Comparison of ENCODE assay signal across 8 cellular contexts in the genomic region with DNA sequence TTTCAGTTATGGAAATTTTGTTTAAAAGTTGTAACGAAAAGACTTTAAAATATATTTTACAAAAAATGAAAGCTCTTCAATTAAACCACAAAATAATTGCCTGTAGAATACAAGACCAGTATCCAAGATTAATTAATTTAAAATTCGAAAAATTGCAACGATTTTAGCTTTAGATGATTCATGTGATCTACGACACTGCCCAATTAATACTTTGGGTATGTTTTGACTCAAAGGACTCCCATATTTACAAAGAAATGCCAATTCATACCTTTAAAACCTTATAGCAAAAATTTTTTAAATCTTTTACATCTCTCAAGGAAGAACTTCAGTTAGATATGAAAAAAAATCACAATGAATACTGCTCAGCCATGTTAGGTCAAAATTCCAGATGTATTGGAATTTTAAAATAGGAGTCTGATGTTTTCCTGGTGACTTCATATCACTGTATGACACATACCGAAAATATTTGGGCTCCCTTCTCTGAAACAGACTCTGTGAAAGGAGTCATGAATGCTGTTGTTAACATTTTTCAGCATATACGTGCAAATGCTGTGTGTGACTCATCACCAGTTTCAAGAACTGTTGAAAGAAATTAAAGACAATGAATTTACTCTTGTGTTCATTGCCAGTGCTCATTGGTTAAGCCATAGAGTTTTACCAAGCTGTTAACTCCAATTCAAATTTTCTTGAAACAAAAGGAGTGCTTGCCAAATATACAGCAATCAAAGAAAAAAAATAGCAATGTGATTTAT. TPM values are rescaled to one million over a fixed set of nuclear protein-coding genes. Genes with fewer than 3 reads are reported as not detected.
DNase-seq lines count a peak whose midpoint lies in the region; ATAC-seq lines count a peak whose summit lies in the region.

No MANE protein-coding gene starts in this region.

- H3K4me3 ChIP-seq in BLaER1 treated with 17β-estradiol and CSF1 and Interleukin-3, amounts not matched to agents 10 nM and 100 nM: no peak overlapping the region

- H3K9ac ChIP-seq in BLaER1 treated with 17β-estradiol and CSF1 and Interleukin-3, amounts not matched to agents 10 nM and 100 nM: peak overlapping the region in 1 of 11 experiments; percentile 19; a peak in 1 of 22 replicates

- ATAC-seq in GM21515 (IDR thresholded peaks at IDR 0.05; ENCODE audit: unreplicated experiment) (peak; percentile 94), GM21381 (IDR thresholded peaks at IDR 0.05; ENCODE audit: unreplicated experiment) (no peak)

- no peaks in the 10 kb centered on the region for H3K27me3 ChIP-seq in BLaER1 treated with 17β-estradiol and CSF1 and Interleukin-3, amounts not matched to agents 10 nM and 100 nM

- peaks cover 0 to 56% (median 15%) of the 10 kb centered on the region in 10 experiments; a peak in 14 of 20 replicates for H3K4me1 ChIP-seq in BLaER1 treated with 17β-estradiol and CSF1 and Interleukin-3, amounts not matched to agents 10 nM and 100 nM

- no peaks in the 10 kb centered on the region for H4K20me1 ChIP-seq in BLaER1 treated with 17β-estradiol and CSF1 and Interleukin-3, amounts not matched to agents 10 nM and 100 nM

- 0 out of 22 replicates have a peak, but pooled peaks cover 0 to 4% (median 0%) of the 10 kb centered on the region in 11 experiments for H3K9me3 ChIP-seq in BLaER1 treated with 17β-estradiol and CSF1 and Interleukin-3, amounts not matched to agents 10 nM and 100 nM (replicated peaks in 1 of 11)

- H3K4me2 ChIP-seq in BLaER1 treated with 17β-estradiol and CSF1 and Interleukin-3, amounts not matched to agents 10 nM and 100 nM: peak overlapping the region in 4 of 11 experiments; percentile 24 to 67 (median 41); a peak in 6 of 22 replicates

- peak; percentile 51 for DNase-seq in NCI-H446 treated with DMSO at 0.1 percent for 48 hours (lab: John Stamatoyannopoulos, UW)
- DNase-seq in dermis microvascular lymphatic vessel endothelial cell (ENCODE audit: low read depth in 2 of 2): peak; percentile 92 to 95
- DNase-seq in pulmonary artery endothelial cell (ENCODE audit: low read depth, low spot score): peak; percentile 85
- DNase-seq in NCI-H345 (lab: John Stamatoyannopoulos, UW): no peak
- DNase-seq in pons (ENCODE audit: low spot score): no peak

- H3K27ac ChIP-seq in BLaER1 treated with 17β-estradiol and CSF1 and Interleukin-3, amounts not matched to agents 10 nM and 100 nM: peak overlapping the region in 6 of 11 experiments; percentile 13 to 63 (median 46); a peak in 9 of 22 replicates

- no peaks in the 10 kb centered on the region for H3K36me3 ChIP-seq in BLaER1 treated with 17β-estradiol and CSF1 and Interleukin-3, amounts not matched to agents 10 nM and 100 nM

RNA-seq across cellular contexts. Expression of a gene that starts 13.8 kb away (rescaled TPM):
- total RNA-seq in dermis microvascular lymphatic vessel endothelial cell (117 and 181 TPM in 2 replicates), pulmonary artery endothelial cell (251 and 252 TPM in 2 replicates)

Comparison
In these comparisons a context has a peak if more than half of its experiments do, and no peak if none do; other contexts are left out.
1. DNase-seq: peak in NCI-H446 treated with DMSO at 0.1 percent for 48 hours (single experiment), dermis microvascular lymphatic vessel endothelial cell (2 of 2) and pulmonary artery endothelial cell (single experiment); none in NCI-H345 (single experiment) and pons (single experiment).